Comparison of ENCODE assay signal across 10 cellular contexts in genomic region chr20:63911171-63911570, GRCh38. TPM values are rescaled to one million over a fixed set of nuclear protein-coding genes. Genes with fewer than 3 reads are reported as not detected.
A peak's percentile ranks its signal among the peaks of the same experiment; 100 is the strongest.
DNase-seq lines count a peak whose midpoint lies in the region; ATAC-seq and TF ChIP-seq lines count a peak whose summit lies in the region.
"Had no signal": no experiment of that assay in that cellular context is flagged by ENCODE, and none has a peak within 500 bp of the region (broad histone marks: within the 10 kb centered on the region; RNA-seq: fewer than 3 reads in every experiment).

No MANE protein-coding gene starts in this region.

- H2BK5ac ChIP-seq in neuronal stem cell (ENCODE audit: low read length) = no peak overlapping the region

- DNase-seq in CD4-positive, alpha-beta T cell = no peak
- DNase-seq in MV-4-11 (lab: John Stamatoyannopoulos, UW) (peak; percentile 85), dermis blood vessel endothelial cell (peak; percentile 23), neuronal stem cell (ENCODE audit: low spot score) (no peak), SHP77 treated with DMSO at 0.1 percent for 48 hours (lab: John Stamatoyannopoulos, UW) (no peak), NCI-H1105 treated with DMSO at 0.1 percent for 48 hours (lab: John Stamatoyannopoulos, UW) (no peak), SJCRH30 (no peak)
- DNase-seq: activated naive CD4-positive, alpha-beta T cell treated with anti-CD3 and anti-CD28 coated beads for 36 hours; RPMI8226 had no signal

- no peak overlapping the region for H3K4me2 ChIP-seq in neuronal stem cell (ENCODE audit: insufficient read depth, low read length, poor library complexity, severe bottlenecking)

- H3K4me3 ChIP-seq in neuronal stem cell (ENCODE audit: low read length in 2 of 2) = no peak overlapping the region
- H3K4me3 ChIP-seq in SJCRH30 = no peak overlapping the region

- H2BK15ac ChIP-seq in neuronal stem cell (ENCODE audit: low read length) = no peak overlapping the region

- no CpG with 5 or more reads among the region's 11 CpGs for WGBS in neuronal stem cell (ENCODE audit: extremely low coverage in 2 of 2, insufficient read length in 2 of 2, insufficient replicate concordance in 1 of 2), 2 donors

- no peak overlapping the region for H2AK5ac ChIP-seq in neuronal stem cell (ENCODE audit: low read depth, low read length)

- peaks cover 13% of the 10 kb centered on the region for H3K79me1 ChIP-seq in neuronal stem cell (ENCODE audit: low read depth, low read length)

- H3K27ac Mint-ChIP-seq in CD4-positive, alpha-beta T cell = peak overlapping the region; percentile 56
- H3K27ac Mint-ChIP-seq: activated naive CD4-positive, alpha-beta T cell treated with anti-CD3 and anti-CD28 coated beads for 36 hours had no signal

- peak overlapping the region; percentile 53 for H3K9ac ChIP-seq in neuronal stem cell (ENCODE audit: low read depth, low read length, poor library complexity)

- peaks cover 24% of the 10 kb centered on the region for H3K36me3 Mint-ChIP-seq in CD4-positive, alpha-beta T cell (ENCODE audit: low read depth)

- H3K4me1 ChIP-seq in neuronal stem cell (ENCODE audit: control insufficient read depth in 2 of 2, insufficient read depth in 1 of 2, low read depth in 1 of 2, low read length in 2 of 2) (peaks cover 0 to 3% of the 10 kb centered on the region in 2 donors), SJCRH30 (peaks cover 12% of the 10 kb centered on the region)

- peak overlapping the region; percentile 58 for H3K4ac ChIP-seq in neuronal stem cell (ENCODE audit: low read length)

- H3K27me3 Mint-ChIP-seq in CD4-positive, alpha-beta T cell = no peaks in the 10 kb centered on the region

- H3K27ac ChIP-seq in CD4-positive, alpha-beta T cell (ENCODE audit: low read depth, low read length) = no peak overlapping the region
- H3K27ac ChIP-seq in neuronal stem cell (replicated peaks; ENCODE audit: low read length) (no peak overlapping the region), SJCRH30 (no peak overlapping the region)

- no peak overlapping the region for H2BK12ac ChIP-seq in neuronal stem cell (ENCODE audit: low read length)

- H4K91ac ChIP-seq in neuronal stem cell (ENCODE audit: low read depth, low read length, poor library complexity) = no peak overlapping the region

- intact Hi-C loops in CD4-positive, alpha-beta T cell (cut with DNase I, micrococcal nuclease) = no loop called here

- CTCF ChIA-PET in CD4-positive, alpha-beta T cell (lab: Charles Lee) = interaction anchor here (1.1 to 2.4 kb wide), 3 partner anchors 16 to 63 kb away, joined by 3 to 11 read pairs (median 5); no protein-coding TSS in a partner anchor

- H3K36me3 ChIP-seq in neuronal stem cell (replicated peaks in 1 of 2; ENCODE audit: control insufficient read depth in 2 of 2, insufficient read depth in 2 of 2, low read length in 2 of 2) (peaks cover 2 to 4% of the 10 kb centered on the region in 2 donors), SJCRH30 (peaks cover 14% of the 10 kb centered on the region)

- H3K9me3 ChIP-seq in CD4-positive, alpha-beta T cell (ENCODE audit: control insufficient read depth, low read length) = no peaks in the 10 kb centered on the region
- H3K9me3 ChIP-seq in neuronal stem cell (replicated peaks in 1 of 2; ENCODE audit: control insufficient read depth in 2 of 2, insufficient read depth in 1 of 2, low read depth in 1 of 2, low read length in 2 of 2) (peaks cover 7 to 9% of the 10 kb centered on the region in 2 donors), SJCRH30 (replicated peaks) (no peaks in the 10 kb centered on the region)

- peak overlapping the region; percentile 7 for H3K18ac ChIP-seq in neuronal stem cell (ENCODE audit: low read length)

- no peak for ATAC-seq in CD4-positive, alpha-beta T cell (ENCODE audit: poor library complexity)
- no peak for ATAC-seq in GM21723 (IDR thresholded peaks at IDR 0.05; ENCODE audit: unreplicated experiment)

- peak overlapping the region; percentile 3 for H3K23ac ChIP-seq in neuronal stem cell (ENCODE audit: low read depth, low read length, poor library complexity)

- H3K4me1 Mint-ChIP-seq in CD4-positive, alpha-beta T cell (ENCODE audit: low read depth) = peaks cover 32% of the 10 kb centered on the region

- H3K27me3 ChIP-seq in CD4-positive, alpha-beta T cell (ENCODE audit: control insufficient read depth, insufficient read depth, low read length) = no peaks in the 10 kb centered on the region
- H3K27me3 ChIP-seq in neuronal stem cell (ENCODE audit: control insufficient read depth in 3 of 3, insufficient read depth in 3 of 3, low read depth in 1 of 3, low read length in 3 of 3) = no peaks in the 10 kb centered on the region
- H3K27me3 ChIP-seq in SJCRH30 = no peaks in the 10 kb centered on the region

- no peak overlapping the region for H3K14ac ChIP-seq in neuronal stem cell (ENCODE audit: low read length)

- POLR2A ChIA-PET in CD4-positive, alpha-beta T cell (lab: Charles Lee) = interaction anchor here (0.9 kb wide), 1 partner anchor 16 kb away, joined by 3 read pairs; the partner anchor contains the start of gene DNAJC5

- no peaks in the 10 kb centered on the region for H3K9me3 Mint-ChIP-seq in CD4-positive, alpha-beta T cell

- no peak overlapping the region for H2BK120ac ChIP-seq in neuronal stem cell (ENCODE audit: low read depth, low read length)

- no peak overlapping the region for H2AFZ ChIP-seq in neuronal stem cell (ENCODE audit: low read length)

- no peak overlapping the region for H4K8ac ChIP-seq in neuronal stem cell (ENCODE audit: low read depth, low read length)

- TF ChIP-seq CTCF in CD4-positive, alpha-beta T cell (IDR thresholded peaks at IDR 0.05) = no peak

- H3K4me3 Mint-ChIP-seq in CD4-positive, alpha-beta T cell = peak overlapping the region; percentile 9
- H3K4me3 Mint-ChIP-seq: activated naive CD4-positive, alpha-beta T cell treated with anti-CD3 and anti-CD28 coated beads for 36 hours had no signal

RNA-seq across cellular contexts. Expression of gene DNAJC5, which starts 16.2 kb away (rescaled TPM):
- total RNA-seq in CD4-positive, alpha-beta T cell = 10 to 100 TPM; 21.4 to 22.5 TPM
- total RNA-seq in dermis blood vessel endothelial cell = 90.9 and 98.3 TPM in 2 replicates
- polyA plus RNA-seq in neuronal stem cell (2013, experiment 1 of 2) = 17.2 TPM
- 16.8 TPM for polyA plus RNA-seq in neuronal stem cell (2013, experiment 2 of 2)
- total RNA-seq in SJCRH30 (2014; rRNA removed; shearing (Covaris generic)) = 79.6 and 81.1 TPM in 2 replicates

RNA-seq across cellular contexts. Expression of gene UCKL1, which starts 45.0 kb away (rescaled TPM):
- 10 to 100 TPM; 41.3 to 46.1 TPM for total RNA-seq in CD4-positive, alpha-beta T cell
- total RNA-seq in dermis blood vessel endothelial cell = 40.7 and 46.4 TPM in 2 replicates
- polyA plus RNA-seq in neuronal stem cell (2013, experiment 1 of 2) = 17.0 TPM
- polyA plus RNA-seq in neuronal stem cell (2013, experiment 2 of 2) = 15.6 TPM
- total RNA-seq in SJCRH30 (2014; rRNA removed; shearing (Covaris generic)) = 27.1 and 35.0 TPM in 2 replicates

RNA-seq across cellular contexts. Expression of gene TPD52L2, which starts 46.1 kb away (rescaled TPM):
- 10 to 100 TPM; 15.1 to 15.3 TPM for total RNA-seq in CD4-positive, alpha-beta T cell
- total RNA-seq in dermis blood vessel endothelial cell = 169 and 181 TPM in 2 replicates
- polyA plus RNA-seq in neuronal stem cell (2013, experiment 1 of 2) = 48.5 TPM
- polyA plus RNA-seq in neuronal stem cell (2013, experiment 2 of 2) = 47.7 TPM
- 96.4 and 105 TPM in 2 replicates for total RNA-seq in SJCRH30 (2014; rRNA removed; shearing (Covaris generic))

RNA-seq across cellular contexts. Expression of gene ABHD16B, which starts 49.9 kb away (rescaled TPM):
- not detected for total RNA-seq in CD4-positive, alpha-beta T cell
- not detected in 2 replicates for total RNA-seq in dermis blood vessel endothelial cell
- not detected for polyA plus RNA-seq in neuronal stem cell (2013, experiment 1 of 2)
- not detected for polyA plus RNA-seq in neuronal stem cell (2013, experiment 2 of 2)
- not detected in 2 replicates for total RNA-seq in SJCRH30 (2014; rRNA removed; shearing (Covaris generic))
- total RNA-seq: activated naive CD4-positive, alpha-beta T cell treated with anti-CD3 and anti-CD28 coated beads for 36 hours had no signal

RNA-seq across cellular contexts. Expression of gene ZNF512B, which starts 58.6 kb away (rescaled TPM):
- 10 to 100 TPM; 22.0 to 23.3 TPM for total RNA-seq in CD4-positive, alpha-beta T cell
- total RNA-seq in dermis blood vessel endothelial cell = 10.0 and 14.5 TPM in 2 replicates
- 7.8 TPM for polyA plus RNA-seq in neuronal stem cell (2013, experiment 1 of 2)
- 7.3 TPM for polyA plus RNA-seq in neuronal stem cell (2013, experiment 2 of 2)
- 19.1 and 19.6 TPM in 2 replicates for total RNA-seq in SJCRH30 (2014; rRNA removed; shearing (Covaris generic))

Comparison
In these comparisons a context has a peak if more than half of its experiments do, and no peak if none do; other contexts are left out.
1. DNase-seq: peak in MV-4-11 (single experiment) and dermis blood vessel endothelial cell (single experiment); none in CD4-positive, alpha-beta T cell (0 of 10), neuronal stem cell (single experiment), SHP77 treated with DMSO at 0.1 percent for 48 hours (single experiment), NCI-H1105 treated with DMSO at 0.1 percent for 48 hours (single experiment) and SJCRH30 (0 of 2).